22 cellular contexts compared by ENCODE assay signal in the genomic region with DNA sequence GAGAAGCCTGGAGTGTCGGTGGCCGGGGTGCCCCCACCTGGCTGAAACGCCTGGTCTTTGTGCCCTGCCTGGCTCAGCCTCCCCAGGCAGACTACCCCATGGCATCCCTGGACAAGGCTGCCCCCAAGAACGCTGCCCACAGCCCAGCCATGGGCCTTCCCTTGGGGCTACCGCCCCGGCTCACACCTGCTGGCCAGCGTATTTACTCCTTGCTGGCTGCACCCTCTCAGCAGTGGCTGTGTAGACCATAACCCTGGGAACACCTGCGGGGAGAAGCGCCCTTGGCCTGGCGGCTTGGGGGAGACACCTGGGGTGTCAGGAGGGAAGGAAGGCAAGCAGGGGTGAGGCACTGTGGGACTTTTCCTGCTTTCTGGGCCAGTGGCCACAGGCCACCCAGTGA. TPM values are rescaled to one million over a fixed set of nuclear protein-coding genes. Genes with fewer than 3 reads are reported as not detected.
A peak's percentile ranks its signal among the peaks of the same experiment; 100 is the strongest.
DNase-seq lines count a peak whose midpoint lies in the region; ATAC-seq, FAIRE-seq and TF ChIP-seq lines count a peak whose summit lies in the region.
"Had no signal": no experiment of that assay in that cellular context is flagged by ENCODE, and none has a peak within 500 bp of the region (broad histone marks: within the 10 kb centered on the region; RNA-seq: fewer than 3 reads in every experiment).

No MANE protein-coding gene starts in this region.

- no peaks in the 10 kb centered on the region for H3K9me1 ChIP-seq in K562 (ENCODE audit: control insufficient read depth, insufficient read depth, low read length)

- H3K36me3 ChIP-seq in cardiac muscle cell, result no peaks in the 10 kb centered on the region
- no peaks in the 10 kb centered on the region for H3K36me3 ChIP-seq in K562 (ENCODE audit: control insufficient read depth, insufficient read depth, low read length)
- no peaks in the 10 kb centered on the region for H3K36me3 ChIP-seq in mucosa of stomach (ENCODE audit: control insufficient read depth, insufficient read depth, low read length)
- H3K36me3 ChIP-seq in upper lobe of right lung, result peaks cover 9% of the 10 kb centered on the region

- H3K27me3 ChIP-seq in cardiac muscle cell (no peaks in the 10 kb centered on the region), K562 (ENCODE audit: control insufficient read depth in 2 of 2, insufficient read depth in 2 of 2, low read length in 2 of 2) (no peaks in the 10 kb centered on the region), mucosa of stomach (ENCODE audit: control insufficient read depth, insufficient read depth, low read length) (no peaks in the 10 kb centered on the region), upper lobe of right lung (no peaks in the 10 kb centered on the region)
- H3K27me3 ChIP-seq: esophagus squamous epithelium had no signal

- TF ChIP-seq POLR2A in K562 (conservative IDR thresholded peaks at IDR 0.05), result no peak

- H3K4me1 ChIP-seq in cardiac muscle cell (ENCODE audit: low read depth), result peaks cover 3% of the 10 kb centered on the region
- H3K4me1 ChIP-seq in K562 (replicated peaks in 1 of 2; ENCODE audit: control insufficient read depth in 2 of 2, insufficient read depth in 2 of 2, low read length in 2 of 2), result peaks cover 4 to 29% of the 10 kb centered on the region in 2 experiments; a peak in 3 of 5 replicates
- peaks cover 35% of the 10 kb centered on the region for H3K4me1 ChIP-seq in mucosa of stomach (ENCODE audit: control insufficient read depth, insufficient read depth, low read length)
- peaks cover 4% of the 10 kb centered on the region for H3K4me1 ChIP-seq in upper lobe of right lung

- FAIRE-seq in K562 (lab: Jason Lieb, UNC), result no peak
- FAIRE-seq: bronchial epithelial cell had no signal

- H2AFZ ChIP-seq in K562 (ENCODE audit: low read depth, low read length), result 0 out of 2 replicates have a peak overlapping the region, but pooled peaks have one; percentile 9
- H2AFZ ChIP-seq: GM23248 had no signal

- no peak for TF ChIP-seq EP300 in K562 (IDR thresholded peaks at IDR 0.05; ENCODE audit: low read length)

- no peak for TF ChIP-seq CTCF in cardiac muscle cell (IDR thresholded peaks at IDR 0.05; ENCODE audit: low read depth, low read length)
- no peak for TF ChIP-seq CTCF in K562 (IDR thresholded peaks at IDR 0.05 in 2 of 3, conservative IDR thresholded peaks at IDR 0.05 in 1 of 3; ENCODE audit: insufficient read depth in 2 of 3, low read depth in 1 of 3, low read length in 3 of 3)
- no peak for TF ChIP-seq CTCF in upper lobe of right lung (IDR thresholded peaks at IDR 0.05)

- 67% methylated on average over 1 of the region's 10 CpGs for WGBS in K562 (ENCODE audit: insufficient coverage, low coverage, missing lambda C conversion rate)

- H3K27ac ChIP-seq in cardiac muscle cell, result peak overlapping the region; percentile 64
- no peak overlapping the region for H3K27ac ChIP-seq in K562 (ENCODE audit: extremely low read depth, low read depth, low read length)
- no peak overlapping the region for H3K27ac ChIP-seq in upper lobe of right lung
- H3K27ac ChIP-seq: esophagus squamous epithelium, GM23248, RWPE1 had no signal

- H3K79me2 ChIP-seq in K562 (ENCODE audit: control insufficient read depth, insufficient read depth, low read length), result no peaks in the 10 kb centered on the region

- H3K4me3 ChIP-seq in cardiac muscle cell (no peak overlapping the region), K562 (no peak overlapping the region), mucosa of stomach (ENCODE audit: low read length) (no peak overlapping the region), upper lobe of right lung (no peak overlapping the region)
- H3K4me3 ChIP-seq: esophagus squamous epithelium, GM23248, lung had no signal

- POLR2A ChIA-PET in K562 (lab: Yijun Ruan, JAX), result interaction anchor here (0.6 to 0.7 kb wide), 3 partner anchors 41 to 1323 kb away, joined by 3 to 4 read pairs (median 3); no protein-coding TSS in a partner anchor

- H4K20me1 ChIP-seq in K562 (replicated peaks; ENCODE audit: control insufficient read depth, insufficient read depth, low read length), result no peaks in the 10 kb centered on the region

- DNase-seq in cardiac muscle cell (ENCODE audit: low read depth in 1 of 2, low spot score in 1 of 2) (no peak), Right ventricle myocardium inferior (ENCODE audit: missing footprints) (no peak), K562 (ENCODE audit: extremely low read depth in 1 of 4, low spot score in 3 of 4) (no peak), upper lobe of right lung (peak; percentile 63), dermis blood vessel endothelial cell (no peak)
- DNase-seq: activated CD4-positive, alpha-beta T cell treated with anti-CD3 and anti-CD28 coated beads, Interleukin-2, amount 50 U/mL, for 1 hour; activated T-cell treated with anti-CD3 and anti-CD28 coated beads for 4 hours; DMS79; effector memory CD4-positive, alpha-beta T cell; esophagus squamous epithelium; NCI-H1930; NCI-H446 treated with DMSO at 0.1 percent for 48 hours; stimulated activated CD4-positive, alpha-beta T cell treated with anti-CD3 and anti-CD28 coated beads, Interleukin-12 subunit alpha, Interleukin-12 subunit beta, amount 100 ng/mL, for 4 hours had no signal

- H3K4me2 ChIP-seq in K562 (ENCODE audit: insufficient read depth, low read length), result no peak overlapping the region

- no peaks in the 10 kb centered on the region for H3K9me3 ChIP-seq in cardiac muscle cell (ENCODE audit: low read depth)
- H3K9me3 ChIP-seq in K562 (replicated peaks; ENCODE audit: control insufficient read depth, insufficient read depth, low read depth, low read length), result no peaks in the 10 kb centered on the region
- no peaks in the 10 kb centered on the region for H3K9me3 ChIP-seq in mucosa of stomach (ENCODE audit: control insufficient read depth, low read length)
- H3K9me3 ChIP-seq in upper lobe of right lung, result no peaks in the 10 kb centered on the region
- H3K9me3 ChIP-seq: esophagus squamous epithelium had no signal

- BruUV-seq in K562 (replicated peaks; lab: Mats Ljungman, UMichigan), result no TSS peak

- in situ Hi-C loops in K562 (cut with MboI), result no loop called here

- H3K9ac ChIP-seq in K562 (ENCODE audit: insufficient read depth in 1 of 2, low read depth in 2 of 2, low read length in 2 of 2), result peak overlapping the region in 1 of 2 experiments; percentile 80; a peak in 2 of 4 replicates
- H3K9ac ChIP-seq in mucosa of stomach (ENCODE audit: low read length), result peak overlapping the region; percentile 74
- H3K9ac ChIP-seq: GM23248 had no signal

- ATAC-seq in Right ventricle myocardium inferior (no peak), K562 (peak; percentile 18), upper lobe of right lung (no peak), HG03097 (IDR thresholded peaks at IDR 0.05; ENCODE audit: low FRiP score, unreplicated experiment) (no peak), GM18517 (IDR thresholded peaks at IDR 0.05; ENCODE audit: unreplicated experiment) (no peak)
- ATAC-seq: naive thymus-derived CD8-positive, alpha-beta T cell had no signal

- CTCF ChIA-PET in K562 (lab: Yijun Ruan, JAX; ENCODE audit: low intra/inter-chr PET ratio), result no interaction called here

- intact Hi-C loops in Right ventricle myocardium inferior (cut with DNase I) (loop anchor here (1.0 kb wide), 1 partner anchor 32 kb away; no protein-coding TSS in a partner anchor), K562 (cut with micrococcal nuclease) (loop anchor here (1.0 kb wide), 1 partner anchor 38 kb away; no protein-coding TSS in a partner anchor), upper lobe of right lung (cut with DNase I) (no loop called here)

- TF ChIP-seq RAD21 in K562 (CRISPR knock-in tag; conservative IDR thresholded peaks at IDR 0.05 in 1 of 2, IDR thresholded peaks at IDR 0.05 in 1 of 2), result no peak

RNA-seq across cellular contexts. Expression of a gene that starts 17.3 kb away (rescaled TPM):
- total RNA-seq in cardiac muscle cell (60.8 and 61.6 TPM in 2 replicates), Right ventricle myocardium inferior (51.8 TPM), K562 (2014; rRNA removed) (18.6 and 24.3 TPM in 2 replicates), K562 (2014; rRNA removed; fragmentation: Illumina TruSeq; extraction: Trizol) (3.7 and 4.1 TPM in 2 replicates), K562 (2015; rRNA removed; fragmentation: Illumina TruSeq; extraction: Trizol) (10.4 and 14.5 TPM in 2 replicates), K562 (2021) (19.3 and 25.3 TPM in 2 replicates), upper lobe of right lung (31.8 TPM), dermis blood vessel endothelial cell (31.0 and 40.8 TPM in 2 replicates)
- polyA plus RNA-seq in cardiac muscle cell (57.9 and 62.8 TPM in 2 replicates), K562 (2011; rRNA removed) (8.4 and 14.0 TPM in 2 replicates), K562 (2014; fragmentation: Illumina TruSeq; extraction: Trizol) (4.7 and 8.9 TPM in 2 replicates), K562 (2014; fragmentation: Nextera tagmentation; extraction: Ambion mirVana) (under 1 TPM; 0.08 to 0.41 TPM), K562 (2014; rRNA removed) (26.1 and 26.8 TPM in 2 replicates)
- 47.6 and 128 TPM in 2 replicates for total RNA-seq in K562 (2011; cell fraction: chromatin; rRNA removed; ENCODE audit: low replicate concordance)
- 79.5 and 81.2 TPM in 2 replicates for total RNA-seq in K562 (2011; cell fraction: nucleolus; rRNA removed)
- total RNA-seq in K562 (2011; cell fraction: nucleoplasm; rRNA removed), result 52.6 and 61.5 TPM in 2 replicates
- polyA plus RNA-seq in K562 (2011; cell fraction: cytosol; rRNA removed), result 8.3 and 17.5 TPM in 2 replicates
- 81.9 and 107 TPM in 2 replicates for polyA plus RNA-seq in K562 (2011; cell fraction: nucleus; rRNA removed)
- 11.4 and 22.7 TPM in 2 replicates for polyA plus RNA-seq in K562 (2012)
- 3.7 and 4.6 TPM in 2 replicates for polyA minus RNA-seq in K562 (2011; rRNA and poly(A)+ RNA removed)
- polyA minus RNA-seq in K562 (2011; cell fraction: cytosol; rRNA and poly(A)+ RNA removed), result 7.4 and 9.3 TPM in 2 replicates
- polyA minus RNA-seq in K562 (2011; cell fraction: nucleus; rRNA and poly(A)+ RNA removed), result 26.9 and 33.0 TPM in 2 replicates

RNA-seq across cellular contexts. Expression of a gene that starts 21.4 kb away (rescaled TPM):
- total RNA-seq in cardiac muscle cell, result 0.70 and 5.1 TPM in 2 replicates
- 0.40 and 1.9 TPM in 2 replicates for polyA plus RNA-seq in cardiac muscle cell
- 2.2 TPM for total RNA-seq in Right ventricle myocardium inferior
- 0.40 and 0.76 TPM in 2 replicates for total RNA-seq in K562 (2011; cell fraction: chromatin; rRNA removed; ENCODE audit: low replicate concordance)
- total RNA-seq in K562 (2011; cell fraction: nucleolus; rRNA removed), result 0.50 and 0.53 TPM in 2 replicates
- 0.73 TPM in 1 of 2 replicates, not detected in the other for total RNA-seq in K562 (2011; cell fraction: nucleoplasm; rRNA removed)
- total RNA-seq in K562 (2014; rRNA removed), result 0.50 TPM in 1 of 2 replicates, not detected in the other
- total RNA-seq in K562 (2014; rRNA removed; fragmentation: Illumina TruSeq; extraction: Trizol), result 0.07 TPM in 1 of 2 replicates, not detected in the other
- total RNA-seq in K562 (2015; rRNA removed; fragmentation: Illumina TruSeq; extraction: Trizol), result 0.29 and 0.34 TPM in 2 replicates
- total RNA-seq in K562 (2021), result 0.20 and 0.33 TPM in 2 replicates
- polyA plus RNA-seq in K562 (2011; rRNA removed), result 0.04 and 0.19 TPM in 2 replicates
- polyA plus RNA-seq in K562 (2011; cell fraction: cytosol; rRNA removed), result 0.13 and 0.25 TPM in 2 replicates
- polyA plus RNA-seq in K562 (2011; cell fraction: nucleus; rRNA removed), result 1.2 TPM in 2 replicates
- 0.29 and 1.5 TPM in 2 replicates for polyA plus RNA-seq in K562 (2012)
- polyA plus RNA-seq in K562 (2014; fragmentation: Illumina TruSeq; extraction: Trizol), result 0.08 TPM in 1 of 2 replicates, not detected in the other
- not detected for polyA plus RNA-seq in K562 (2014; fragmentation: Nextera tagmentation; extraction: Ambion mirVana)
- polyA plus RNA-seq in K562 (2014; rRNA removed), result 0.12 and 0.29 TPM in 2 replicates
- polyA minus RNA-seq in K562 (2011; rRNA and poly(A)+ RNA removed), result 0.11 and 0.15 TPM in 2 replicates
- not detected in 2 replicates for polyA minus RNA-seq in K562 (2011; cell fraction: cytosol; rRNA and poly(A)+ RNA removed)
- 0.13 and 0.22 TPM in 2 replicates for polyA minus RNA-seq in K562 (2011; cell fraction: nucleus; rRNA and poly(A)+ RNA removed)
- 3.4 TPM for total RNA-seq in upper lobe of right lung
- 0.33 and 0.85 TPM in 2 replicates for total RNA-seq in dermis blood vessel endothelial cell
- total RNA-seq: GM23248 had no signal
- polyA plus RNA-seq: IgD-negative memory B cell had no signal

RNA-seq across cellular contexts. Expression of a gene that starts 35.6 kb away (rescaled TPM):
- total RNA-seq in cardiac muscle cell (43.5 and 49.0 TPM in 2 replicates), Right ventricle myocardium inferior (98.4 TPM), K562 (2014; rRNA removed) (15.7 and 25.3 TPM in 2 replicates), K562 (2014; rRNA removed; fragmentation: Illumina TruSeq; extraction: Trizol) (1.7 and 2.5 TPM in 2 replicates), K562 (2015; rRNA removed; fragmentation: Illumina TruSeq; extraction: Trizol) (7.0 and 7.1 TPM in 2 replicates), K562 (2021) (38.3 and 38.7 TPM in 2 replicates), upper lobe of right lung (88.6 TPM), dermis blood vessel endothelial cell (42.5 and 117 TPM in 2 replicates)
- polyA plus RNA-seq in cardiac muscle cell (59.7 and 61.2 TPM in 2 replicates), K562 (2011; rRNA removed) (5.5 and 10.0 TPM in 2 replicates), K562 (2014; fragmentation: Illumina TruSeq; extraction: Trizol) (5.6 and 21.3 TPM in 2 replicates), K562 (2014; fragmentation: Nextera tagmentation; extraction: Ambion mirVana) (under 1 TPM; 0.07 to 0.45 TPM), K562 (2014; rRNA removed) (21.9 and 28.2 TPM in 2 replicates)
- 13.5 and 56.3 TPM in 2 replicates for total RNA-seq in K562 (2011; cell fraction: chromatin; rRNA removed; ENCODE audit: low replicate concordance)
- total RNA-seq in K562 (2011; cell fraction: nucleolus; rRNA removed), result 37.2 and 53.2 TPM in 2 replicates
- 20.7 and 21.8 TPM in 2 replicates for total RNA-seq in K562 (2011; cell fraction: nucleoplasm; rRNA removed)
- 12.6 and 28.4 TPM in 2 replicates for polyA plus RNA-seq in K562 (2011; cell fraction: cytosol; rRNA removed)
- polyA plus RNA-seq in K562 (2011; cell fraction: nucleus; rRNA removed), result 56.7 and 79.9 TPM in 2 replicates
- polyA plus RNA-seq in K562 (2012), result 21.9 and 55.2 TPM in 2 replicates
- polyA minus RNA-seq in K562 (2011; rRNA and poly(A)+ RNA removed), result 1.9 and 3.7 TPM in 2 replicates
- 29.7 and 42.0 TPM in 2 replicates for polyA minus RNA-seq in K562 (2011; cell fraction: cytosol; rRNA and poly(A)+ RNA removed)
- polyA minus RNA-seq in K562 (2011; cell fraction: nucleus; rRNA and poly(A)+ RNA removed), result 17.6 and 18.4 TPM in 2 replicates

RNA-seq across cellular contexts. Expression of a gene that starts 43.7 kb away (rescaled TPM):
- total RNA-seq in cardiac muscle cell (10.2 and 29.2 TPM in 2 replicates), Right ventricle myocardium inferior (14.4 TPM), K562 (2014; rRNA removed) (5.1 and 5.6 TPM in 2 replicates), K562 (2014; rRNA removed; fragmentation: Illumina TruSeq; extraction: Trizol) (4.2 and 5.8 TPM in 2 replicates), K562 (2015; rRNA removed; fragmentation: Illumina TruSeq; extraction: Trizol) (3.6 and 4.3 TPM in 2 replicates), K562 (2021) (3.3 and 6.3 TPM in 2 replicates), upper lobe of right lung (5.3 TPM), dermis blood vessel endothelial cell (1.9 and 2.4 TPM in 2 replicates)
- polyA plus RNA-seq in cardiac muscle cell (22.1 and 24.9 TPM in 2 replicates), K562 (2011; rRNA removed) (7.5 and 8.1 TPM in 2 replicates), K562 (2014; fragmentation: Illumina TruSeq; extraction: Trizol) (4.1 and 4.7 TPM in 2 replicates), K562 (2014; fragmentation: Nextera tagmentation; extraction: Ambion mirVana) (1 to 10 TPM; 2.8 to 4.2 TPM), K562 (2014; rRNA removed) (4.7 and 5.4 TPM in 2 replicates)
- 9.2 and 12.9 TPM in 2 replicates for total RNA-seq in K562 (2011; cell fraction: chromatin; rRNA removed; ENCODE audit: low replicate concordance)
- total RNA-seq in K562 (2011; cell fraction: nucleolus; rRNA removed), result 7.8 and 10.5 TPM in 2 replicates
- total RNA-seq in K562 (2011; cell fraction: nucleoplasm; rRNA removed), result 11.3 and 11.6 TPM in 2 replicates
- 6.5 and 7.1 TPM in 2 replicates for polyA plus RNA-seq in K562 (2011; cell fraction: cytosol; rRNA removed)
- 6.2 and 6.6 TPM in 2 replicates for polyA plus RNA-seq in K562 (2011; cell fraction: nucleus; rRNA removed)
- polyA plus RNA-seq in K562 (2012), result 5.6 and 7.6 TPM in 2 replicates
- 4.2 and 5.7 TPM in 2 replicates for polyA minus RNA-seq in K562 (2011; rRNA and poly(A)+ RNA removed)
- 1.2 and 2.1 TPM in 2 replicates for polyA minus RNA-seq in K562 (2011; cell fraction: cytosol; rRNA and poly(A)+ RNA removed)
- 3.4 and 3.8 TPM in 2 replicates for polyA minus RNA-seq in K562 (2011; cell fraction: nucleus; rRNA and poly(A)+ RNA removed)

RNA-seq across cellular contexts. Expression of a gene that starts 46.1 kb away (rescaled TPM):
- total RNA-seq in cardiac muscle cell (6.9 and 10.8 TPM in 2 replicates), Right ventricle myocardium inferior (5.9 TPM), K562 (2014; rRNA removed) (7.7 and 8.2 TPM in 2 replicates), K562 (2014; rRNA removed; fragmentation: Illumina TruSeq; extraction: Trizol) (4.4 and 6.4 TPM in 2 replicates), K562 (2015; rRNA removed; fragmentation: Illumina TruSeq; extraction: Trizol) (10.7 and 12.3 TPM in 2 replicates), K562 (2021) (15.1 and 16.0 TPM in 2 replicates), upper lobe of right lung (19.3 TPM), dermis blood vessel endothelial cell (6.3 and 6.8 TPM in 2 replicates)
- polyA plus RNA-seq in cardiac muscle cell (7.6 and 10.1 TPM in 2 replicates), K562 (2011; rRNA removed) (13.0 and 18.7 TPM in 2 replicates), K562 (2014; fragmentation: Illumina TruSeq; extraction: Trizol) (12.4 and 13.8 TPM in 2 replicates), K562 (2014; fragmentation: Nextera tagmentation; extraction: Ambion mirVana) (under 1 TPM; 0.75 to 0.87 TPM), K562 (2014; rRNA removed) (11.7 and 11.9 TPM in 2 replicates)
- 94.4 and 106 TPM in 2 replicates for total RNA-seq in K562 (2011; cell fraction: chromatin; rRNA removed; ENCODE audit: low replicate concordance)
- 48.0 and 49.5 TPM in 2 replicates for total RNA-seq in K562 (2011; cell fraction: nucleolus; rRNA removed)
- 47.5 and 60.0 TPM in 2 replicates for total RNA-seq in K562 (2011; cell fraction: nucleoplasm; rRNA removed)
- 13.4 and 18.3 TPM in 2 replicates for polyA plus RNA-seq in K562 (2011; cell fraction: cytosol; rRNA removed)
- 66.3 and 91.6 TPM in 2 replicates for polyA plus RNA-seq in K562 (2011; cell fraction: nucleus; rRNA removed)
- polyA plus RNA-seq in K562 (2012), result 12.3 and 19.9 TPM in 2 replicates
- 22.6 and 23.1 TPM in 2 replicates for polyA minus RNA-seq in K562 (2011; rRNA and poly(A)+ RNA removed)
- polyA minus RNA-seq in K562 (2011; cell fraction: cytosol; rRNA and poly(A)+ RNA removed), result 9.9 and 13.2 TPM in 2 replicates
- polyA minus RNA-seq in K562 (2011; cell fraction: nucleus; rRNA and poly(A)+ RNA removed), result 34.6 and 45.8 TPM in 2 replicates
